Comparison of ENCODE assay signal across 8 cellular contexts in genomic region chr7:112940314-112940732, GRCh38.
DNase-seq lines count a peak whose midpoint lies in the region; ATAC-seq and TF ChIP-seq lines count a peak whose summit lies in the region.

No MANE protein-coding gene starts in this region.

- H3K9me3 Mint-ChIP-seq in T-helper 2 cell treated with Interferon-gamma antibody and Interleukin-4, amounts not matched to agents 5 μg/mL and 100 μg/mL, for 36 hours = no peaks in the 10 kb centered on the region
- no peaks in the 10 kb centered on the region for H3K9me3 Mint-ChIP-seq in activated CD4-positive, alpha-beta memory T cell treated with anti-CD3 and anti-CD28 coated beads for 36 hours

- no peaks in the 10 kb centered on the region for H3K27me3 ChIP-seq in right cardiac atrium (ENCODE audit: control insufficient read depth, insufficient read depth)
- no peaks in the 10 kb centered on the region for H3K27me3 ChIP-seq in spleen (replicated peaks in 1 of 7)

- no peaks in the 10 kb centered on the region for H3K9me3 ChIP-seq in right cardiac atrium (ENCODE audit: control insufficient read depth, low read length)
- no peaks in the 10 kb centered on the region for H3K9me3 ChIP-seq in spleen

- intact Hi-C loops in activated CD4-positive, alpha-beta memory T cell treated with anti-CD3 and anti-CD28 coated beads for 36 hours (cut with micrococcal nuclease) = loop anchor here (1.0 to 2.0 kb wide), 3 partner anchors 150 to 734 kb away; partner anchors contain the start of genes DOCK4, SMIM30, TMEM168 and ZNF277
- intact Hi-C loops in right cardiac atrium (cut with DNase I) (no loop called here), spleen (cut with DNase I; ENCODE audit: low total_unique reads) (no loop called here)

- H3K4me3 Mint-ChIP-seq in T-helper 2 cell treated with Interferon-gamma antibody and Interleukin-4, amounts not matched to agents 5 μg/mL and 100 μg/mL, for 36 hours = peak overlapping the region; percentile 91
- peak overlapping the region; percentile 87 for H3K4me3 Mint-ChIP-seq in activated CD4-positive, alpha-beta memory T cell treated with anti-CD3 and anti-CD28 coated beads for 36 hours

- no peak for TF ChIP-seq CTCF in spleen (IDR thresholded peaks at IDR 0.05 in 8 of 11, conservative IDR thresholded peaks at IDR 0.05 in 3 of 11)

- H3K27ac Mint-ChIP-seq in T-helper 2 cell treated with Interferon-gamma antibody and Interleukin-4, amounts not matched to agents 5 μg/mL and 100 μg/mL, for 36 hours = peak overlapping the region; percentile 93
- peak overlapping the region; percentile 93 for H3K27ac Mint-ChIP-seq in activated CD4-positive, alpha-beta memory T cell treated with anti-CD3 and anti-CD28 coated beads for 36 hours

- no peaks in the 10 kb centered on the region for H3K36me3 ChIP-seq in spleen

- peak in 1 of 3 donors; percentile 1 for TF ChIP-seq POLR2A in spleen (IDR thresholded peaks at IDR 0.05)

- 11% methylated on average over 8 of the region's 8 CpGs for WGBS in right cardiac atrium
- 14 to 25% (median 16%) methylated on average over 8 of the region's 8 CpGs for WGBS in spleen, 5 donors

- H3K4me1 ChIP-seq in right cardiac atrium (ENCODE audit: control insufficient read depth, insufficient read depth, low read length) = peaks cover 3% of the 10 kb centered on the region
- peaks cover 11 to 49% (median 38%) of the 10 kb centered on the region in 6 donors for H3K4me1 ChIP-seq in spleen

- H3K4me1 Mint-ChIP-seq in T-helper 2 cell treated with Interferon-gamma antibody and Interleukin-4, amounts not matched to agents 5 μg/mL and 100 μg/mL, for 36 hours (ENCODE audit: low read depth) = peaks cover 29% of the 10 kb centered on the region
- peaks cover 34% of the 10 kb centered on the region for H3K4me1 Mint-ChIP-seq in activated CD4-positive, alpha-beta memory T cell treated with anti-CD3 and anti-CD28 coated beads for 36 hours (ENCODE audit: low read depth)

- peaks cover 4% of the 10 kb centered on the region for H3K27me3 Mint-ChIP-seq in T-helper 2 cell treated with Interferon-gamma antibody and Interleukin-4, amounts not matched to agents 5 μg/mL and 100 μg/mL, for 36 hours (ENCODE audit: low read depth)
- peaks cover 2% of the 10 kb centered on the region for H3K27me3 Mint-ChIP-seq in activated CD4-positive, alpha-beta memory T cell treated with anti-CD3 and anti-CD28 coated beads for 36 hours

- DNase-seq in T-helper 2 cell treated with Interferon-gamma antibody and Interleukin-4, amounts not matched to agents 5 μg/mL and 100 μg/mL, for 36 hours (ENCODE audit: low spot score) = no peak
- DNase-seq in T-helper 2 cell = no peak
- no peak for DNase-seq in activated CD4-positive, alpha-beta memory T cell treated with anti-CD3 and anti-CD28 coated beads for 36 hours
- DNase-seq in right cardiac atrium = no peak
- DNase-seq in spleen = no peak
- DNase-seq in NCI-H1092 treated with DMSO at 0.1 percent for 48 hours (lab: John Stamatoyannopoulos, UW) = no peak
- no peak for DNase-seq in occipital lobe (lab: John Stamatoyannopoulos, UW)

- ATAC-seq in HG03045 (IDR thresholded peaks at IDR 0.05; ENCODE audit: unreplicated experiment) = peak; percentile 42
- ATAC-seq in right cardiac atrium = peak; percentile 43 to 62

- CTCF ChIA-PET in activated CD4-positive, alpha-beta memory T cell treated with anti-CD3 and anti-CD28 coated beads for 36 hours (lab: Charles Lee) = interaction anchor here (1.5 kb wide), 1 partner anchor 481 kb away, joined by 4 read pairs; no protein-coding TSS in a partner anchor

- H3K27ac ChIP-seq in right cardiac atrium (ENCODE audit: low read length) = peak overlapping the region; percentile 88
- peak overlapping the region; percentile 79 to 91 (median 84) for H3K27ac ChIP-seq in spleen

- peaks cover 3% of the 10 kb centered on the region for H3K36me3 Mint-ChIP-seq in T-helper 2 cell treated with Interferon-gamma antibody and Interleukin-4, amounts not matched to agents 5 μg/mL and 100 μg/mL, for 36 hours (ENCODE audit: low read depth)
- H3K36me3 Mint-ChIP-seq in activated CD4-positive, alpha-beta memory T cell treated with anti-CD3 and anti-CD28 coated beads for 36 hours = no peaks in the 10 kb centered on the region

- POLR2A ChIA-PET in activated CD4-positive, alpha-beta memory T cell treated with anti-CD3 and anti-CD28 coated beads for 36 hours (lab: Charles Lee) = interaction anchor here (0.8 to 1.2 kb wide), 4 partner anchors 28 to 491 kb away, joined by 3 to 5 read pairs (median 4); partner anchors contain the start of genes IFRD1 and TMEM168

- H3K4me3 ChIP-seq in right cardiac atrium (ENCODE audit: low read length) (peak overlapping the region; percentile 78), spleen (peak overlapping the region; percentile 48 to 97 (median 90))
